22 cellular contexts compared by ENCODE assay signal in the genomic region with DNA sequence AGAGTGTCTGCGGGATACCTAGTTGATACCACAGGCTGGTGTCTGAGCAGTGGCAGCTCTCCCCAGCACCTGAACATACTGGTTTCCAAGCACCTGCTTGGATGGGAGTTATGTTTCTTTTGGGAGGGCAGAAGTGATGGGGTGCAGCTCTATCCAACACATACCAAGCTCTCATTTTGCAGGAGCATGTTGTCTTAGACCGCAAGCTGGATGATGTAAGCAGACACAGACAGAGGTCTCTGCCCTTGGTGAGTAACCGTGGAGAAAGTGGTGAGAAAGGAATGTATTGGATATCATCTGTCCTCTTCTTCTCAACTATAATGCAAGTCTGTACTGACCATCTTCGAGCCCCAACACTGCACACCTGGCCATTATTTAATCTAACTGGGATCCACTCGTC. TPM values are rescaled to one million over a fixed set of nuclear protein-coding genes. Genes with fewer than 3 reads are reported as not detected.
DNase-seq lines count a peak whose midpoint lies in the region; ATAC-seq and TF ChIP-seq lines count a peak whose summit lies in the region.
"Had no signal": no experiment of that assay in that cellular context is flagged by ENCODE, and none has a peak within 500 bp of the region (broad histone marks: within the 10 kb centered on the region; RNA-seq: fewer than 3 reads in every experiment).

No MANE protein-coding gene starts in this region.

- TF ChIP-seq EP300 in SK-N-SH (IDR thresholded peaks at IDR 0.05; ENCODE audit: borderline replicate concordance in 1 of 2, low read depth in 1 of 2, low read length in 1 of 2): no peak

- TF ChIP-seq RAD21 in SK-N-SH (IDR thresholded peaks at IDR 0.05; ENCODE audit: low read length): no peak

- H3K27me3 ChIP-seq in SK-N-SH (ENCODE audit: insufficient read depth): no peaks in the 10 kb centered on the region
- H3K27me3 ChIP-seq: adrenal gland, MG63, transverse colon had no signal

- intact Hi-C loops in left ventricle myocardium superior (cut with micrococcal nuclease): no loop called here

- H3K79me2 ChIP-seq in SK-N-SH (ENCODE audit: insufficient read depth): no peaks in the 10 kb centered on the region

- H3K4me3 ChIP-seq in SK-N-SH (ENCODE audit: low read depth in 2 of 2, low read length in 1 of 2): no peak overlapping the region
- H3K4me3 ChIP-seq: adrenal gland, MG63, transverse colon had no signal

- DNase-seq in ELR (ENCODE audit: low read depth): peak; percentile 88
- peak; percentile 66 for DNase-seq in RPMI7951 (ENCODE audit: low read depth)
- DNase-seq in fibroblast of gingiva (ENCODE audit: low read depth): peak; percentile 40
- peak; percentile 53 for DNase-seq in renal cortical epithelial cell (ENCODE audit: low read depth)
- DNase-seq in SK-N-SH: no peak
- DNase-seq in left ventricle myocardium superior: no peak
- no peak for DNase-seq in cerebellar nuclear complex (lab: John Stamatoyannopoulos, UW)
- DNase-seq: activated CD4-positive, alpha-beta T cell treated with anti-CD3 and anti-CD28 coated beads, Interleukin-2, amount 10 ng/mL, durations not matched to agents 24 days and 14 days; activated T-cell treated with anti-CD3 and anti-CD28 coated beads, Interleukin-2, amount 50 U/mL, for 1 hour; CD4-positive, alpha-beta memory T cell; effector CD8-positive, alpha-beta T cell; GOT3; left cardiac atrium; MG63; NCI-H2029; NCI-H774; SHP77; transverse colon had no signal

- H3K9me3 ChIP-seq in SK-N-SH: no peaks in the 10 kb centered on the region
- H3K9me3 ChIP-seq: adrenal gland, MG63, transverse colon had no signal

- ATAC-seq in left ventricle myocardium superior: no peak
- ATAC-seq in HG03108 (IDR thresholded peaks at IDR 0.05; ENCODE audit: unreplicated experiment): no peak
- ATAC-seq: left cardiac atrium had no signal

- CTCF ChIA-PET in SK-N-SH (lab: Yijun Ruan, JAX): no interaction called here

- H4K20me1 ChIP-seq in SK-N-SH (ENCODE audit: insufficient read depth): no peaks in the 10 kb centered on the region

- H3K27ac ChIP-seq in SK-N-SH (ENCODE audit: low read depth in 2 of 2, low read length in 1 of 2): no peak overlapping the region
- H3K27ac ChIP-seq: adrenal gland, transverse colon had no signal

- no peaks in the 10 kb centered on the region for H3F3A ChIP-seq in SK-N-SH (replicated peaks; ENCODE audit: insufficient read depth)

- no peak overlapping the region for H3K4me2 ChIP-seq in SK-N-SH

- no peak for TF ChIP-seq CTCF in SK-N-SH (IDR thresholded peaks at IDR 0.05)

- POLR2A ChIA-PET in SK-N-SH (lab: Yijun Ruan, JAX): no interaction called here

- no peaks in the 10 kb centered on the region for H3K9me2 ChIP-seq in SK-N-SH

- no peaks in the 10 kb centered on the region for H3K4me1 ChIP-seq in SK-N-SH (ENCODE audit: control insufficient read depth in 1 of 2, insufficient read depth in 2 of 2, low read depth in 1 of 2, low read length in 1 of 2)
- H3K4me1 ChIP-seq: adrenal gland had no signal

- WGBS in SK-N-SH (ENCODE audit: low lambda C conversion rate): 77% methylated on average over 5 of the region's 5 CpGs

- no peak overlapping the region for H3K9ac ChIP-seq in SK-N-SH

- peaks cover 2% of the 10 kb centered on the region in 2 experiments for H3K36me3 ChIP-seq in SK-N-SH (replicated peaks in 1 of 2; ENCODE audit: control insufficient read depth in 1 of 2, insufficient read depth in 2 of 2, low read length in 1 of 2)
- H3K36me3 ChIP-seq: MG63, transverse colon had no signal

- H2AFZ ChIP-seq in SK-N-SH (ENCODE audit: low read depth): no peak overlapping the region

TF ChIP-seq in SK-N-SH, 30 proteins besides CTCF, POLR2A, EP300 and RAD21:
- no peak for TF ChIP-seq FOXM1 (IDR thresholded peaks at IDR 0.05; ENCODE audit: low read depth)
- TF ChIP-seq, protein P1, sequence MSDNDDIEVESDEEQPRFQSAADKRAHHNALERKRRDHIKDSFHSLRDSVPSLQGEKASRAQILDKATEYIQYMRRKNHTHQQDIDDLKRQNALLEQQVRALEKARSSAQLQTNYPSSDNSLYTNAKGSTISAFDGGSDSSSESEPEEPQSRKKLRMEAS (IDR thresholded peaks at IDR 0.05; ENCODE audit: low read depth): no peak
- no peak for TF ChIP-seq SIN3A (IDR thresholded peaks at IDR 0.05; ENCODE audit: borderline replicate concordance, low read depth, low read length)
- TF ChIP-seq, protein P2, sequence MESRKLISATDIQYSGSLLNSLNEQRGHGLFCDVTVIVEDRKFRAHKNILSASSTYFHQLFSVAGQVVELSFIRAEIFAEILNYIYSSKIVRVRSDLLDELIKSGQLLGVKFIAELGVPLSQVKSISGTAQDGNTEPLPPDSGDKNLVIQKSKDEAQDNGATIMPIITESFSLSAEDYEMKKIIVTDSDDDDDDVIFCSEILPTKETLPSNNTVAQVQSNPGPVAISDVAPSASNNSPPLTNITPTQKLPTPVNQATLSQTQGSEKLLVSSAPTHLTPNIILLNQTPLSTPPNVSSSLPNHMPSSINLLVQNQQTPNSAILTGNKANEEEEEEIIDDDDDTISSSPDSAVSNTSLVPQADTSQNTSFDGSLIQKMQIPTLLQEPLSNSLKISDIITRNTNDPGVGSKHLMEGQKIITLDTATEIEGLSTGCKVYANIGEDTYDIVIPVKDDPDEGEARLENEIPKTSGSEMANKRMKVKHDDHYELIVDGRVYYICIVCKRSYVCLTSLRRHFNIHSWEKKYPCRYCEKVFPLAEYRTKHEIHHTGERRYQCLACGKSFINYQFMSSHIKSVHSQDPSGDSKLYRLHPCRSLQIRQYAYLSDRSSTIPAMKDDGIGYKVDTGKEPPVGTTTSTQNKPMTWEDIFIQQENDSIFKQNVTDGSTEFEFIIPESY (IDR thresholded peaks at IDR 0.05; ENCODE audit: borderline replicate concordance, low read depth): no peak

RNA-seq across cellular contexts. Expression of a gene that starts 37.4 kb away (rescaled TPM):
- 12.6 and 12.9 TPM in 2 replicates for total RNA-seq in RPMI7951 (2014; rRNA removed; shearing (Covaris generic))
- total RNA-seq in renal cortical epithelial cell: 15.3 and 23.1 TPM in 2 replicates
- 23.2 and 27.5 TPM in 2 replicates for polyA plus RNA-seq in SK-N-SH (2012; rRNA removed)
- polyA plus RNA-seq in SK-N-SH (2012; cell fraction: cytosol; rRNA removed): 14.0 and 21.1 TPM in 2 replicates
- polyA plus RNA-seq in SK-N-SH (2012; cell fraction: nucleus; rRNA removed): 36.3 and 56.5 TPM in 2 replicates
- 15.0 TPM for total RNA-seq in left ventricle myocardium superior

RNA-seq across cellular contexts. Expression of a gene that starts 38.4 kb away (rescaled TPM):
- total RNA-seq in RPMI7951 (2014; rRNA removed; shearing (Covaris generic)): not detected in 2 replicates
- total RNA-seq in renal cortical epithelial cell (not detected in 2 replicates), left ventricle myocardium superior (not detected)
- not detected in 2 replicates for polyA plus RNA-seq in SK-N-SH (2012; rRNA removed)
- polyA plus RNA-seq in SK-N-SH (2012; cell fraction: cytosol; rRNA removed): not detected in 2 replicates
- not detected in 2 replicates for polyA plus RNA-seq in SK-N-SH (2012; cell fraction: nucleus; rRNA removed)
- total RNA-seq: activated CD4-positive, alpha-beta T cell treated with anti-CD3 and anti-CD28 coated beads, Interleukin-2, amount 10 ng/mL, durations not matched to agents 24 days and 14 days; adrenal gland; CD4-positive, alpha-beta memory T cell; left cardiac atrium; posterior vena cava; T-helper 2 cell treated with Interferon-gamma antibody and Interleukin-4, amounts not matched to agents 100 ng/mL and 5 ng/mL, for 36 hours; transverse colon had no signal
- polyA plus RNA-seq: adrenal gland; CD4-positive, alpha-beta memory T cell had no signal

Comparison
In these comparisons a context has a peak if more than half of its experiments do, and no peak if none do; other contexts are left out.
1. DNase-seq: peak in ELR (single experiment), RPMI7951 (single experiment), fibroblast of gingiva (single experiment) and renal cortical epithelial cell (single experiment); none in SK-N-SH (single experiment), left ventricle myocardium superior (single experiment) and cerebellar nuclear complex (0 of 2).